In the genomic region with DNA sequence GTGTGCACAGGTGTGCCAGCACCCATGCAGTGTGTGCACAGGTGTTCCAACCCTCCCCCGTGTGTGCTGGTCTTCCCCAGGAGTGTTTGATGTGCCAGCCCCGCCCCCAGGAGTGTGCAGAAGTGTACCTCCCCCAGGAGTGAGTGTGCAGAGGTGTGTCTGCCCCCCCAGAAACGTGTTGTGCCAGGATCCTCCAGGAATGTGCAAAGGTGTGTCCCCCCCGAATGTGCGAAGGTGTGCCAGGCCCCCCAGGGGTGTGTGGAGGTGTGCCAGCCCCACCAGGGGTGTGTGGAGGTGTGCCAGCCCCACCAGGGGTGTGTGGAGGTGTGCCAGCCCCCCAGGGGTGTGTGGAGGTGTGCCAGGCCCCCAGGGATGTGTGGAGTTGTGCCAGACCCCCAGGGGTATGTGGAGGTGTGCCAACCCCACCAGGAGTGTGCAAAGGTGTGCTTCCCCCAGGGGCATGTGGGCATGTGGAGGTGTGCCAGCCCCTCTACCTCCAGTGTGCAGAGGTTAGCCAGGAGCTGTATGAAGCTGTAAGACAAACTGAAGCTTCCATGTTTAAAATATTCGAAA, we compare ENCODE assay signal across 1 cellular context.
TF ChIP-seq lines count a peak whose summit lies in the region.

No MANE protein-coding gene starts in this region.

TF ChIP-seq in HepG2, 621 proteins besides CTCF, POLR2A, EP300 and RAD21 (continued from another document):
- TF ChIP-seq, protein P1, sequence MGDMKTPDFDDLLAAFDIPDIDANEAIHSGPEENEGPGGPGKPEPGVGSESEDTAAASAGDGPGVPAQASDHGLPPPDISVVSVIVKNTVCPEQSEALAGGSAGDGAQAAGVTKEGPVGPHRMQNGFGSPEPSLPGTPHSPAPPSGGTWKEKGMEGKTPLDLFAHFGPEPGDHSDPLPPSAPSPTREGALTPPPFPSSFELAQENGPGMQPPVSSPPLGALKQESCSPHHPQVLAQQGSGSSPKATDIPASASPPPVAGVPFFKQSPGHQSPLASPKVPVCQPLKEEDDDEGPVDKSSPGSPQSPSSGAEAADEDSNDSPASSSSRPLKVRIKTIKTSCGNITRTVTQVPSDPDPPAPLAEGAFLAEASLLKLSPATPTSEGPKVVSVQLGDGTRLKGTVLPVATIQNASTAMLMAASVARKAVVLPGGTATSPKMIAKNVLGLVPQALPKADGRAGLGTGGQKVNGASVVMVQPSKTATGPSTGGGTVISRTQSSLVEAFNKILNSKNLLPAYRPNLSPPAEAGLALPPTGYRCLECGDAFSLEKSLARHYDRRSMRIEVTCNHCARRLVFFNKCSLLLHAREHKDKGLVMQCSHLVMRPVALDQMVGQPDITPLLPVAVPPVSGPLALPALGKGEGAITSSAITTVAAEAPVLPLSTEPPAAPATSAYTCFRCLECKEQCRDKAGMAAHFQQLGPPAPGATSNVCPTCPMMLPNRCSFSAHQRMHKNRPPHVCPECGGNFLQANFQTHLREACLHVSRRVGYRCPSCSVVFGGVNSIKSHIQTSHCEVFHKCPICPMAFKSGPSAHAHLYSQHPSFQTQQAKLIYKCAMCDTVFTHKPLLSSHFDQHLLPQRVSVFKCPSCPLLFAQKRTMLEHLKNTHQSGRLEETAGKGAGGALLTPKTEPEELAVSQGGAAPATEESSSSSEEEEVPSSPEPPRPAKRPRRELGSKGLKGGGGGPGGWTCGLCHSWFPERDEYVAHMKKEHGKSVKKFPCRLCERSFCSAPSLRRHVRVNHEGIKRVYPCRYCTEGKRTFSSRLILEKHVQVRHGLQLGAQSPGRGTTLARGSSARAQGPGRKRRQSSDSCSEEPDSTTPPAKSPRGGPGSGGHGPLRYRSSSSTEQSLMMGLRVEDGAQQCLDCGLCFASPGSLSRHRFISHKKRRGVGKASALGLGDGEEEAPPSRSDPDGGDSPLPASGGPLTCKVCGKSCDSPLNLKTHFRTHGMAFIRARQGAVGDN (CRISPR knock-in tag; IDR thresholded peaks at IDR 0.05): 0 out of 2 replicates have a peak, but pooled peaks have one; percentile 36
- TF ChIP-seq ZKSCAN5 (CRISPR knock-in tag; IDR thresholded peaks at IDR 0.05): no peak
